Comparison of ENCODE assay signal across 8 cellular contexts in the genomic region with DNA sequence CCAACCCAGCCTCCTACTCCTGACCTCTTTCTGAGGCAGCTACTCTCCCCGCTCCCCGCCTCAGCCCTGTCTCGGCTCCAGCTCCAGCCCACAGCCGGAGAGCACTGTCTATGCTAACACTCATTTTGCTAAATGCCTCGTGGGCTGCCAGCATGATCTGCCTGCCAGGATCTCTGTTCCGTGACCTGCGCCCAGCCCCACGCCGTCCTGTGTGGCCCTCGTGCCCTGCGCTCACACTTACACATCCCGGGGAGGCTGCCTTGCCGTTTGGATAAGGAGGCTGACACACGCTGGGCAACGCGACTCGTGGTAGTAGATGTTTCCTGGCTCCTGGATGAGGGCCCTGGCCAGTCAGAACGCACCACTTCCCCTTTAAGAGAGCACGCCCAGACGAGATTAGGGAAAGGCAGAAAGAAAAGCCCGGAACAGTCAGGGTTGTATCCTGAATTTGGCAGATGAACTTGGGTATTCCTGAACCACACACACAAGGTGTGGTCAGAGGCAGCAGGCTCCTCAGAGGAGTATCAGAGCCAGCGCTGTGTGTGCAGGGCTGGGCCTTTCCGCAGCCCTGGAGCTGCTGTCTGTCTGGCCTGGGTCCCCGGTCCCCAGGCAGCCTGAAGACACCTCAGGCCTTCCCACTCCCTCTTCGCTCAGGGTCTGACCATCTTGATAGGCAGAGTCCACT.
DNase-seq lines count a peak whose midpoint lies in the region; ATAC-seq and TF ChIP-seq lines count a peak whose summit lies in the region.

No MANE protein-coding gene starts in this region.

- no peak overlapping the region for H3K27ac ChIP-seq in caudate nucleus (ENCODE audit: low read depth, low read length)
- H3K27ac ChIP-seq in lung (ENCODE audit: low read depth in 1 of 2, low read length in 1 of 2) = peak overlapping the region; percentile 3 to 79
- peak overlapping the region; percentile 9 for H3K27ac ChIP-seq in temporal lobe (ENCODE audit: low read depth, low read length)

- no peak for TF ChIP-seq CTCF in lung (IDR thresholded peaks at IDR 0.05; ENCODE audit: control extremely low read depth, extremely low read depth)

- WGBS in lung, 2 donors = 21 to 32% methylated on average over 25 of the region's 25 CpGs

- no peaks in the 10 kb centered on the region for H3K9me3 ChIP-seq in lung (ENCODE audit: control insufficient read depth in 2 of 2, insufficient read depth in 1 of 2, low read length in 1 of 2)

- H3K36me3 ChIP-seq in lung (ENCODE audit: control insufficient read depth in 2 of 2, insufficient read depth in 2 of 2, low read length in 2 of 2) = no peaks in the 10 kb centered on the region

- H3K27me3 ChIP-seq in lung (ENCODE audit: control insufficient read depth, insufficient read depth) = no peaks in the 10 kb centered on the region

- peak overlapping the region; percentile 17 for H3K4me3 ChIP-seq in lung

- ATAC-seq in GM21360 (IDR thresholded peaks at IDR 0.05; ENCODE audit: unreplicated experiment) = peak; percentile 51
- peak; percentile 78 for ATAC-seq in lung (ENCODE audit: insufficient read depth, low FRiP score)
- ATAC-seq in SK-N-SH treated with all-trans-retinoic acid at 6 μM for 48 hours = no peak

- peak; percentile 68 to 89 for DNase-seq in AML-193 (lab: John Stamatoyannopoulos, UW)
- peak; percentile 35 for DNase-seq in NOMO-1 treated with DMSO at 0.1 percent for 48 hours (lab: John Stamatoyannopoulos, UW; ENCODE audit: unreplicated experiment)
- peak in 39 of 61 donors; percentile 5 to 73 (median 40) for DNase-seq in caudate nucleus (lab: John Stamatoyannopoulos, UW)
- DNase-seq in lung (ENCODE audit: low spot score) = peak; percentile 69
- DNase-seq in DMS 273 treated with DMSO at 0.1 percent for 48 hours (lab: John Stamatoyannopoulos, UW) = no peak

- H3K4me1 ChIP-seq in lung (ENCODE audit: control insufficient read depth in 2 of 2, insufficient read depth in 2 of 2, low read length in 2 of 2) = peaks cover 0 to 30% of the 10 kb centered on the region in 2 donors

TF ChIP-seq in SK-N-SH treated with all-trans-retinoic acid at 6 μM for 48 hours, 23 proteins besides CTCF, POLR2A, EP300 and RAD21:
- TF ChIP-seq ZFP3 (CRISPR knock-in tag; IDR thresholded peaks at IDR 0.05) (no peak), BACH2 (CRISPR knock-in tag; IDR thresholded peaks at IDR 0.05; ENCODE audit: borderline replicate concordance) (no peak), ISL1 (CRISPR knock-in tag; IDR thresholded peaks at IDR 0.05) (no peak)
- TF ChIP-seq, protein P1, sequence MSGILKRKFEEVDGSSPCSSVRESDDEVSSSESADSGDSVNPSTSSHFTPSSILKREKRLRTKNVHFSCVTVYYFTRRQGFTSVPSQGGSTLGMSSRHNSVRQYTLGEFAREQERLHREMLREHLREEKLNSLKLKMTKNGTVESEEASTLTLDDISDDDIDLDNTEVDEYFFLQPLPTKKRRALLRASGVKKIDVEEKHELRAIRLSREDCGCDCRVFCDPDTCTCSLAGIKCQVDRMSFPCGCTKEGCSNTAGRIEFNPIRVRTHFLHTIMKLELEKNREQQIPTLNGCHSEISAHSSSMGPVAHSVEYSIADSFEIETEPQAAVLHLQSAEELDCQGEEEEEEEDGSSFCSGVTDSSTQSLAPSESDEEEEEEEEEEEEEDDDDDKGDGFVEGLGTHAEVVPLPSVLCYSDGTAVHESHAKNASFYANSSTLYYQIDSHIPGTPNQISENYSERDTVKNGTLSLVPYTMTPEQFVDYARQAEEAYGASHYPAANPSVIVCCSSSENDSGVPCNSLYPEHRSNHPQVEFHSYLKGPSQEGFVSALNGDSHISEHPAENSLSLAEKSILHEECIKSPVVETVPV (CRISPR knock-in tag; IDR thresholded peaks at IDR 0.05) = no peak
